In the genomic region with DNA sequence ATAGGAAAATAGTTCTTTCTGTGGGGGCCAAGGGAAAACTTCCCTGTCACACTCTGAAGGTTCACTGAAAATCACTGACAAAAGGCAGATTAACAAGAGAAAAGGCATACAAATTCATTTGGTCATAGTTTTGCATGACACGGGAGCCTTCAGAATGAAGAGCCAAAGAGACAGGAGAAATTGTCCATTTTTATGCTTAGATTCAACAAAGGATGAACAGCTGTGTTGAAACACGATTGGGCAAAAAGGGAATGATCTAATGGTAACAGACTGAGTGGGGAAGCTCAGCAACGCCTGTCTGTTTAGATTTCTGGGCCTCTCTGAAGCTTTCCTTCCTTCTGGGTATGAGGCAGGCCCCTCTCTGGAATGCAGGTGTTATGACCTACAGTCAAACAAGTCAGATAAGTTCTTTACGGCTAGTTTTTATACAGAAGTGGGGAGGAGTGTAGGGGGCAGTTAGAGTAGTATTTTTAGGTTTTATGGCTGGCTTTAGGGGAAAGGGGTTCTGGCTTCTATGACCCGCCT, we compare ENCODE assay signal across 1 cellular context.
A peak's percentile ranks its signal among the peaks of the same experiment; 100 is the strongest.
TF ChIP-seq lines count a peak whose summit lies in the region.

No MANE protein-coding gene starts in this region.

TF ChIP-seq in GM23338, 12 proteins besides CTCF, POLR2A, EP300 and RAD21:
- TF ChIP-seq, protein P1, sequence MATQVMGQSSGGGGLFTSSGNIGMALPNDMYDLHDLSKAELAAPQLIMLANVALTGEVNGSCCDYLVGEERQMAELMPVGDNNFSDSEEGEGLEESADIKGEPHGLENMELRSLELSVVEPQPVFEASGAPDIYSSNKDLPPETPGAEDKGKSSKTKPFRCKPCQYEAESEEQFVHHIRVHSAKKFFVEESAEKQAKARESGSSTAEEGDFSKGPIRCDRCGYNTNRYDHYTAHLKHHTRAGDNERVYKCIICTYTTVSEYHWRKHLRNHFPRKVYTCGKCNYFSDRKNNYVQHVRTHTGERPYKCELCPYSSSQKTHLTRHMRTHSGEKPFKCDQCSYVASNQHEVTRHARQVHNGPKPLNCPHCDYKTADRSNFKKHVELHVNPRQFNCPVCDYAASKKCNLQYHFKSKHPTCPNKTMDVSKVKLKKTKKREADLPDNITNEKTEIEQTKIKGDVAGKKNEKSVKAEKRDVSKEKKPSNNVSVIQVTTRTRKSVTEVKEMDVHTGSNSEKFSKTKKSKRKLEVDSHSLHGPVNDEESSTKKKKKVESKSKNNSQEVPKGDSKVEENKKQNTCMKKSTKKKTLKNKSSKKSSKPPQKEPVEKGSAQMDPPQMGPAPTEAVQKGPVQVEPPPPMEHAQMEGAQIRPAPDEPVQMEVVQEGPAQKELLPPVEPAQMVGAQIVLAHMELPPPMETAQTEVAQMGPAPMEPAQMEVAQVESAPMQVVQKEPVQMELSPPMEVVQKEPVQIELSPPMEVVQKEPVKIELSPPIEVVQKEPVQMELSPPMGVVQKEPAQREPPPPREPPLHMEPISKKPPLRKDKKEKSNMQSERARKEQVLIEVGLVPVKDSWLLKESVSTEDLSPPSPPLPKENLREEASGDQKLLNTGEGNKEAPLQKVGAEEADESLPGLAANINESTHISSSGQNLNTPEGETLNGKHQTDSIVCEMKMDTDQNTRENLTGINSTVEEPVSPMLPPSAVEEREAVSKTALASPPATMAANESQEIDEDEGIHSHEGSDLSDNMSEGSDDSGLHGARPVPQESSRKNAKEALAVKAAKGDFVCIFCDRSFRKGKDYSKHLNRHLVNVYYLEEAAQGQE (IDR thresholded peaks at IDR 0.05; ENCODE audit: unreplicated experiment) = no peak
- TF ChIP-seq EZH2 (IDR thresholded peaks at IDR 0.05; ENCODE audit: low read depth, unreplicated experiment) = no peak
- TF ChIP-seq NANOG (IDR thresholded peaks at IDR 0.05; ENCODE audit: borderline replicate concordance) = 0 out of 2 replicates have a peak, but pooled peaks have one; percentile 15
TF ChIP-seq in GM23338: peak in this region for 1.
